ENCODE assay signal across 18 cellular contexts in genomic region chr12:2666411-2666810, GRCh38.
"Had no signal": no experiment of that assay in that cellular context is flagged by ENCODE, and none has a peak within 500 bp of the region (broad histone marks: within the 10 kb centered on the region; RNA-seq: fewer than 3 reads in every experiment).

No MANE protein-coding gene starts in this region.

- H3K9me3 ChIP-seq: esophagus squamous epithelium, left ventricle myocardium inferior, mucosa of descending colon, transverse colon had no signal

- H3K4me3 ChIP-seq: esophagus squamous epithelium, hepatocyte, left ventricle myocardium inferior, mucosa of descending colon, SK-N-MC, transverse colon had no signal

- H3K27ac Mint-ChIP-seq: activated B cell treated with CpG ODN at 0.5 μM for 24 hours; activated CD4-positive, alpha-beta T cell treated with anti-CD3 and anti-CD28 coated beads, Interleukin-2, amount 10 ng/mL, durations not matched to agents 24 days and 14 days; activated naive CD4-positive, alpha-beta T cell treated with anti-CD3 and anti-CD28 coated beads for 36 hours; activated T-helper 2 cell treated with anti-CD3 and anti-CD28 coated beads, Interferon-gamma antibody, Interleukin-2, Interleukin-4, amounts not matched to agents 10 μg/mL and 5 μg/mL and 100 μg/mL, durations not matched to agents 14 hours and 24 hours and 36 hours; naive thymus-derived CD4-positive, alpha-beta T cell; T-cell had no signal

- H3K9ac ChIP-seq: parathyroid adenoma had no signal

- ATAC-seq: mucosa of descending colon; naive thymus-derived CD4-positive, alpha-beta T cell; T-cell had no signal

- H3K9me3 Mint-ChIP-seq: activated B cell treated with CpG ODN at 0.5 μM for 24 hours; activated CD4-positive, alpha-beta T cell treated with anti-CD3 and anti-CD28 coated beads, Interleukin-2, amount 10 ng/mL, durations not matched to agents 24 days and 14 days; activated naive CD4-positive, alpha-beta T cell treated with anti-CD3 and anti-CD28 coated beads for 36 hours; activated T-helper 2 cell treated with anti-CD3 and anti-CD28 coated beads, Interferon-gamma antibody, Interleukin-2, Interleukin-4, amounts not matched to agents 10 μg/mL and 5 μg/mL and 100 μg/mL, durations not matched to agents 14 hours and 24 hours and 36 hours; naive thymus-derived CD4-positive, alpha-beta T cell; T-cell had no signal

- H3K27me3 ChIP-seq: esophagus squamous epithelium, hepatocyte, transverse colon had no signal

- DNase-seq: activated B cell treated with CpG ODN at 0.5 μM for 24 hours; activated CD4-positive, alpha-beta T cell treated with anti-CD3 and anti-CD28 coated beads, Interleukin-2, amount 10 ng/mL, durations not matched to agents 24 days and 14 days; activated naive CD4-positive, alpha-beta T cell treated with anti-CD3 and anti-CD28 coated beads for 36 hours; effector CD4-positive, alpha-beta T cell; esophagus squamous epithelium; kidney; left ventricle myocardium inferior; mucosa of descending colon; stimulated activated CD4-positive, alpha-beta T cell treated with anti-CD3 and anti-CD28 coated beads, Interleukin-2, amount 100 ng/mL, for 48 hours; stimulated activated naive CD4-positive, alpha-beta T cell; T-helper 9 cell; transverse colon had no signal

- H3K4me1 ChIP-seq: esophagus squamous epithelium, left ventricle myocardium inferior, parathyroid adenoma, transverse colon had no signal

- H3K27me3 Mint-ChIP-seq: activated B cell treated with CpG ODN at 0.5 μM for 24 hours; activated CD4-positive, alpha-beta T cell treated with anti-CD3 and anti-CD28 coated beads, Interleukin-2, amount 10 ng/mL, durations not matched to agents 24 days and 14 days; T-cell had no signal

- H3K4me1 Mint-ChIP-seq: activated B cell treated with CpG ODN at 0.5 μM for 24 hours; activated CD4-positive, alpha-beta T cell treated with anti-CD3 and anti-CD28 coated beads, Interleukin-2, amount 10 ng/mL, durations not matched to agents 24 days and 14 days; T-cell had no signal

- H3K4me3 Mint-ChIP-seq: activated B cell treated with CpG ODN at 0.5 μM for 24 hours; activated CD4-positive, alpha-beta T cell treated with anti-CD3 and anti-CD28 coated beads, Interleukin-2, amount 10 ng/mL, durations not matched to agents 24 days and 14 days; activated naive CD4-positive, alpha-beta T cell treated with anti-CD3 and anti-CD28 coated beads for 36 hours; naive thymus-derived CD4-positive, alpha-beta T cell; T-cell had no signal

- H3K27ac ChIP-seq: esophagus squamous epithelium, hepatocyte, left ventricle myocardium inferior, parathyroid adenoma, SK-N-MC, transverse colon had no signal
